In the genomic region with DNA sequence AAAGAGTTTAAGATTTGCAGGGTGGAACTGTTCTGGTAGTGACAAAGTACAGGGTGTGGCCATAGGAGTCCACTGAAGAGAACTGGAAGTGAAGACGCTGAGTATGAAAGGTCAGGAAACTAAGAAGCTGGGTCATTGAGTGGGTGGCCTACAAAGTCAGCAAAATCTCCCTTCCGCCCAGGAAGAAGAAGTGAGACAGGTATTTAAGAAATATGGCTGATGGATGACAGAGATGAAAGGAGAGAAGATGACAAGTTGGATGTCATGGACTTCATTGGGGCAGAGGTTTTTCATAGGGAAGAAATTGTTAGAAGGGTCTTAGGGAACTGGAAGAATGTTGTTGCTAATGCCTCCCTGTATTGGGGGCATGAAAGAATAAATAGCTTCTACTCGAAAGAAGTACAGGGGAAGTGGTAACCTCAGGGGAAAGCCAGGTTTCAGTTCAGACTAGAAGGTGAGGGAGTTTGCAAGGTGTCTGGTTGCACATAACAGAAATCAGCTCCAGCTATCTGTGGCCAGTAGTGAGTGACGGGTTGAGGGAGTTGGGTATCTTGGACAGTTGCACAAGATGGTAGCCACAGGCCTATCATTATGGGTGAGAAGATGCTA, we compare ENCODE assay signal across 9 cellular contexts. TPM values are rescaled to one million over a fixed set of nuclear protein-coding genes. Genes with fewer than 3 reads are reported as not detected.
DNase-seq lines count a peak whose midpoint lies in the region; ATAC-seq and TF ChIP-seq lines count a peak whose summit lies in the region.
"Had no signal": no experiment of that assay in that cellular context is flagged by ENCODE, and none has a peak within 500 bp of the region (broad histone marks: within the 10 kb centered on the region; RNA-seq: fewer than 3 reads in every experiment).

No MANE protein-coding gene starts in this region.

- H3K36me3 ChIP-seq in upper lobe of right lung (no peaks in the 10 kb centered on the region), H7 (replicated peaks; ENCODE audit: control insufficient read depth, insufficient read depth, low read length) (no peaks in the 10 kb centered on the region)

- H3K27me3 Mint-ChIP-seq in natural killer cell (ENCODE audit: low read depth in 2 of 2) = peaks cover 0 to 6% of the 10 kb centered on the region in 2 donors
- peaks cover 0 to 21% of the 10 kb centered on the region in 2 donors for H3K27me3 Mint-ChIP-seq in natural killer cell treated with Interleukin-12 subunit alpha and Interleukin-12 subunit beta and Interleukin-15 and Interleukin-18, amount 100 ng/mL, for 72 hours
- H3K27me3 Mint-ChIP-seq in IgD-negative memory B cell = no peaks in the 10 kb centered on the region

- H3K4me1 Mint-ChIP-seq in natural killer cell (peaks cover 0 to 5% of the 10 kb centered on the region in 2 donors), IgD-negative memory B cell (peaks cover 19 to 31% (median 28%) of the 10 kb centered on the region in 3 donors)
- H3K4me1 Mint-ChIP-seq in natural killer cell treated with Interleukin-12 subunit alpha and Interleukin-12 subunit beta and Interleukin-15 and Interleukin-18, amount 100 ng/mL, for 72 hours (ENCODE audit: low read depth in 2 of 2) = peaks cover 6 to 8% of the 10 kb centered on the region in 2 donors

- no peaks in the 10 kb centered on the region for H3K9me3 ChIP-seq in upper lobe of right lung

- no peak for TF ChIP-seq CTCF in natural killer cell (IDR thresholded peaks at IDR 0.05)
- TF ChIP-seq CTCF in upper lobe of right lung (IDR thresholded peaks at IDR 0.05) = no peak

- H3K27ac Mint-ChIP-seq in natural killer cell (no peak overlapping the region), IgD-negative memory B cell (peak overlapping the region; percentile 26 to 88 (median 34))
- H3K27ac Mint-ChIP-seq in natural killer cell treated with Interleukin-12 subunit alpha and Interleukin-12 subunit beta and Interleukin-15 and Interleukin-18, amount 100 ng/mL, for 72 hours = no peak overlapping the region

- H3K27ac ChIP-seq in upper lobe of right lung = no peak overlapping the region

- H3K36me3 Mint-ChIP-seq in natural killer cell = no peaks in the 10 kb centered on the region
- no peaks in the 10 kb centered on the region for H3K36me3 Mint-ChIP-seq in natural killer cell treated with Interleukin-12 subunit alpha and Interleukin-12 subunit beta and Interleukin-15 and Interleukin-18, amount 100 ng/mL, for 72 hours
- H3K36me3 Mint-ChIP-seq in IgD-negative memory B cell = peaks cover 4% of the 10 kb centered on the region

- H3K4me3 ChIP-seq in upper lobe of right lung (no peak overlapping the region), H7 (ENCODE audit: insufficient read depth, low read depth, low read length) (no peak overlapping the region)

- ATAC-seq in natural killer cell (peak in 2 of 3 donors; percentile 26 to 40), HG02763 (IDR thresholded peaks at IDR 0.05; ENCODE audit: unreplicated experiment) (peak; percentile 84), upper lobe of right lung (peak; percentile 68)
- ATAC-seq in natural killer cell treated with Interleukin-12 subunit alpha and Interleukin-12 subunit beta and Interleukin-15 and Interleukin-18, amount 100 ng/mL, for 72 hours = no peak

- no peak for DNase-seq in natural killer cell
- DNase-seq in natural killer cell treated with Interleukin-12 subunit alpha and Interleukin-12 subunit beta and Interleukin-15 and Interleukin-18, amount 100 ng/mL, for 72 hours (ENCODE audit: low spot score) = no peak
- no peak for DNase-seq in upper lobe of right lung
- no peak for DNase-seq in H7
- no peak for DNase-seq in SK-N-DZ (ENCODE audit: low spot score)
- DNase-seq in SIG-M5 (lab: John Stamatoyannopoulos, UW) = no peak
- DNase-seq: ACHN had no signal

- H3K4me3 Mint-ChIP-seq in natural killer cell (no peak overlapping the region), IgD-negative memory B cell (peak overlapping the region; percentile 26 to 81 (median 48))
- H3K4me3 Mint-ChIP-seq in natural killer cell treated with Interleukin-12 subunit alpha and Interleukin-12 subunit beta and Interleukin-15 and Interleukin-18, amount 100 ng/mL, for 72 hours = no peak overlapping the region

- H3K27me3 ChIP-seq in upper lobe of right lung (no peaks in the 10 kb centered on the region), H7 (ENCODE audit: control insufficient read depth, insufficient read depth, low read length) (no peaks in the 10 kb centered on the region)

- intact Hi-C loops in natural killer cell (cut with micrococcal nuclease) (no loop called here), upper lobe of right lung (cut with DNase I) (no loop called here)

- H3K9me3 Mint-ChIP-seq in natural killer cell (no peaks in the 10 kb centered on the region), IgD-negative memory B cell (no peaks in the 10 kb centered on the region)
- H3K9me3 Mint-ChIP-seq in natural killer cell treated with Interleukin-12 subunit alpha and Interleukin-12 subunit beta and Interleukin-15 and Interleukin-18, amount 100 ng/mL, for 72 hours = no peaks in the 10 kb centered on the region

- peaks cover 2% of the 10 kb centered on the region for H3K4me1 ChIP-seq in upper lobe of right lung

RNA-seq across cellular contexts. Expression of a gene that starts 33.6 kb away (rescaled TPM):
- total RNA-seq in natural killer cell = 100 to 1,000 TPM; 107 to 122 (median 116) TPM
- 100 to 1,000 TPM in 1 of 2 donors, 10 to 100 TPM in 1; 75.8 to 129 TPM for total RNA-seq in natural killer cell treated with Interleukin-12 subunit alpha and Interleukin-12 subunit beta and Interleukin-15 and Interleukin-18, amount 100 ng/mL, for 72 hours
- 3.7 TPM for polyA plus RNA-seq in IgD-negative memory B cell
- 65.7 TPM for total RNA-seq in upper lobe of right lung
- 18.7 and 35.1 TPM in 2 replicates for total RNA-seq in H7 (2014; rRNA removed; shearing (Covaris generic))
- 16.2 and 16.5 TPM in 2 replicates for polyA plus RNA-seq in SK-N-DZ (2014; cell fraction: cytosol; rRNA removed)
- 12.7 and 14.5 TPM in 2 replicates for polyA plus RNA-seq in SK-N-DZ (2014; cell fraction: nucleus; rRNA removed)

Comparison
In these comparisons a context has a peak if more than half of its experiments do, and no peak if none do; other contexts are left out.
1. ATAC-seq: peak in natural killer cell (2 of 3), HG02763 (single experiment) and upper lobe of right lung (single experiment); none in natural killer cell treated with Interleukin-12 subunit alpha and Interleukin-12 subunit beta and Interleukin-15 and Interleukin-18, amount 100 ng/mL, for 72 hours (0 of 2).
2. H3K27ac Mint-ChIP-seq: peak in IgD-negative memory B cell (3 of 3); none in natural killer cell (0 of 2) and natural killer cell treated with Interleukin-12 subunit alpha and Interleukin-12 subunit beta and Interleukin-15 and Interleukin-18, amount 100 ng/mL, for 72 hours (0 of 2).
3. H3K4me3 Mint-ChIP-seq: peak in IgD-negative memory B cell (4 of 4); none in natural killer cell (single experiment) and natural killer cell treated with Interleukin-12 subunit alpha and Interleukin-12 subunit beta and Interleukin-15 and Interleukin-18, amount 100 ng/mL, for 72 hours (single experiment).